In genomic region chr5:103743455-103743854, GRCh38 we compare ENCODE assay signal across 17 cellular contexts.
"Had no signal": no experiment of that assay in that cellular context is flagged by ENCODE, and none has a peak within 500 bp of the region (broad histone marks: within the 10 kb centered on the region; RNA-seq: fewer than 3 reads in every experiment).

No MANE protein-coding gene starts in this region.

- H3K4me2 ChIP-seq: KMS-11 had no signal

- H3K27ac ChIP-seq: HL-60, KMS-11, RWPE1 had no signal

- H3K4me3 ChIP-seq: K562 had no signal

- H3K4me3 Mint-ChIP-seq: IgD-negative memory B cell had no signal

- FAIRE-seq: HTR-8/SVneo, K562 had no signal

- H3K4me1 Mint-ChIP-seq: IgD-negative memory B cell had no signal

- H3K9ac ChIP-seq: KMS-11 had no signal

- DNase-seq: Kasumi-1, MM.1S, NCI-H1436 treated with DMSO at 0.1 percent for 48 hours, NCI-H1694, NCI-H187 treated with DMSO at 0.1 percent for 48 hours, NCI-H2171, NCI-H510A, NCI-H524 treated with DMSO at 0.1 percent for 48 hours, NCI-H69, NCI-H774, SHP77 had no signal

- H3K36me3 Mint-ChIP-seq: IgD-negative memory B cell had no signal

- H3K27ac Mint-ChIP-seq: IgD-negative memory B cell had no signal

- ATAC-seq: K562 had no signal

- H3K27me3 Mint-ChIP-seq: IgD-negative memory B cell had no signal
